Comparison of ENCODE assay signal across 9 cellular contexts in the genomic region with DNA sequence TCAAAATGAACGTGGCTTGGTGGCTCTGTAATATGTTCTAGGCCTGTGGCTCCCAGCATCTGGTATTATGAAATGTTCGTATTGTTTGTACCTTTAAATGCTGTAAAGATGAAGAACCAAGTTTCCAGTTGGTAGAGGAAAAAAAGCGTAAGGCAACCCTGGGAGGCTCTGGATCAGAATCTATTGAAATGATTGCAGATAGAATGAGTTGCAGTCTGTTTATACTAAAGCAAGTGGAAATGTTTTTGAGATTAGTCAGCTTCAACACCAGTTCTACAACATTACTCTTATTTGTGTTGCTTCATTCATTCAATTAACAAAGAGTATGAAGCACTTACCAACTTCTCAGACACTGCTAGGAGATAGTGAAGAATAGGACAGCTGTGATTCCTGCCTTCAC. TPM values are rescaled to one million over a fixed set of nuclear protein-coding genes. Genes with fewer than 3 reads are reported as not detected.
DNase-seq lines count a peak whose midpoint lies in the region; ATAC-seq and TF ChIP-seq lines count a peak whose summit lies in the region.
"Had no signal": no experiment of that assay in that cellular context is flagged by ENCODE, and none has a peak within 500 bp of the region (broad histone marks: within the 10 kb centered on the region; RNA-seq: fewer than 3 reads in every experiment).

No MANE protein-coding gene starts in this region.

- H3K27ac ChIP-seq in CD4-positive, CD25-positive, alpha-beta regulatory T cell (ENCODE audit: insufficient read depth, low read length, poor library complexity, severe bottlenecking) = peak overlapping the region; percentile 92

- no peaks in the 10 kb centered on the region for H3K27me3 Mint-ChIP-seq in CD4-positive, CD25-positive, alpha-beta regulatory T cell
- no peaks in the 10 kb centered on the region for H3K27me3 Mint-ChIP-seq in effector memory CD8-positive, alpha-beta T cell
- H3K27me3 Mint-ChIP-seq in osteocyte (ENCODE audit: unreplicated experiment) = no peaks in the 10 kb centered on the region

- H3K4me3 ChIP-seq in CD4-positive, CD25-positive, alpha-beta regulatory T cell (ENCODE audit: low read depth, low read length) = peak overlapping the region; percentile 91

- H3K4me1 Mint-ChIP-seq in CD4-positive, CD25-positive, alpha-beta regulatory T cell = peaks cover 37 to 81% (median 60%) of the 10 kb centered on the region in 4 donors
- peaks cover 59 to 67% of the 10 kb centered on the region in 2 donors for H3K4me1 Mint-ChIP-seq in effector memory CD8-positive, alpha-beta T cell (ENCODE audit: low read depth in 2 of 2)
- peaks cover 80% of the 10 kb centered on the region for H3K4me1 Mint-ChIP-seq in osteocyte (ENCODE audit: unreplicated experiment)

- peaks cover 9% of the 10 kb centered on the region for H3K36me3 ChIP-seq in CD4-positive, CD25-positive, alpha-beta regulatory T cell (ENCODE audit: control insufficient read depth, insufficient read depth, low read length)

- peak overlapping the region; percentile 92 to 96 (median 94) for H3K27ac Mint-ChIP-seq in CD4-positive, CD25-positive, alpha-beta regulatory T cell
- H3K27ac Mint-ChIP-seq in effector memory CD8-positive, alpha-beta T cell = peak overlapping the region; percentile 96 to 99
- H3K27ac Mint-ChIP-seq in osteocyte (ENCODE audit: unreplicated experiment) = peak overlapping the region; percentile 48

- TF ChIP-seq CTCF in osteocyte (IDR thresholded peaks at IDR 0.05) = no peak

- no peak for ATAC-seq in CD4-positive, CD25-positive, alpha-beta regulatory T cell (ENCODE audit: low read depth in 2 of 2)
- ATAC-seq in effector memory CD8-positive, alpha-beta T cell (replicated peaks) = no peak
- ATAC-seq in HG02981 (IDR thresholded peaks at IDR 0.05; ENCODE audit: unreplicated experiment) = no peak

- H3K9me3 Mint-ChIP-seq in CD4-positive, CD25-positive, alpha-beta regulatory T cell = no peaks in the 10 kb centered on the region
- H3K9me3 Mint-ChIP-seq in effector memory CD8-positive, alpha-beta T cell = no peaks in the 10 kb centered on the region
- H3K9me3 Mint-ChIP-seq in osteocyte (ENCODE audit: unreplicated experiment) = no peaks in the 10 kb centered on the region

- no peak for DNase-seq in CD4-positive, CD25-positive, alpha-beta regulatory T cell
- DNase-seq in RPMI7951 (ENCODE audit: low read depth) (peak; percentile 63), osteocyte (ENCODE audit: extremely low spot score, unreplicated experiment) (no peak), DMS153 (lab: John Stamatoyannopoulos, UW) (no peak), NCI-H2227 (lab: John Stamatoyannopoulos, UW; ENCODE audit: unreplicated experiment) (no peak)
- DNase-seq in effector memory CD8-positive, alpha-beta T cell = no peak
- no peak for DNase-seq in activated CD8-positive, alpha-beta memory T cell treated with anti-CD3 and anti-CD28 coated beads for 24 hours
- DNase-seq: amygdala had no signal

- H3K9me3 ChIP-seq in CD4-positive, CD25-positive, alpha-beta regulatory T cell (ENCODE audit: control insufficient read depth in 2 of 2, low read length in 2 of 2) = no peaks in the 10 kb centered on the region

- H3K4me3 Mint-ChIP-seq in CD4-positive, CD25-positive, alpha-beta regulatory T cell = peak overlapping the region; percentile 91 to 99 (median 96)
- peak overlapping the region; percentile 96 to 97 for H3K4me3 Mint-ChIP-seq in effector memory CD8-positive, alpha-beta T cell
- peak overlapping the region; percentile 2 for H3K4me3 Mint-ChIP-seq in osteocyte (ENCODE audit: unreplicated experiment)

- peaks cover 90% of the 10 kb centered on the region for H3K4me1 ChIP-seq in CD4-positive, CD25-positive, alpha-beta regulatory T cell (ENCODE audit: control insufficient read depth, insufficient read depth, low read length, poor library complexity, severe bottlenecking)

- H3K27me3 ChIP-seq in CD4-positive, CD25-positive, alpha-beta regulatory T cell (ENCODE audit: control insufficient read depth, insufficient read depth, low read length) = no peaks in the 10 kb centered on the region

- peaks cover 33% of the 10 kb centered on the region for H3K36me3 Mint-ChIP-seq in CD4-positive, CD25-positive, alpha-beta regulatory T cell
- peaks cover 25% of the 10 kb centered on the region for H3K36me3 Mint-ChIP-seq in effector memory CD8-positive, alpha-beta T cell (ENCODE audit: insufficient read depth)
- peaks cover 4% of the 10 kb centered on the region for H3K36me3 Mint-ChIP-seq in osteocyte (ENCODE audit: unreplicated experiment)

RNA-seq across cellular contexts. Expression of gene ARL6IP5, which starts 5.3 kb away (rescaled TPM):
- 117 TPM for total RNA-seq in CD4-positive, CD25-positive, alpha-beta regulatory T cell
- 100 to 1,000 TPM; 527 to 578 (median 534) TPM for polyA plus RNA-seq in CD4-positive, CD25-positive, alpha-beta regulatory T cell
- 167 and 175 TPM in 2 replicates for total RNA-seq in RPMI7951 (2014; rRNA removed; shearing (Covaris generic))
- total RNA-seq in osteocyte = 116 and 121 TPM in 2 replicates

RNA-seq across cellular contexts. Expression of gene UBA3, which starts 9.9 kb away (rescaled TPM):
- total RNA-seq in CD4-positive, CD25-positive, alpha-beta regulatory T cell = 62.9 TPM
- 10 to 100 TPM; 51.9 to 75.5 (median 61.6) TPM for polyA plus RNA-seq in CD4-positive, CD25-positive, alpha-beta regulatory T cell
- total RNA-seq in RPMI7951 (2014; rRNA removed; shearing (Covaris generic)) = 104 and 127 TPM in 2 replicates
- total RNA-seq in osteocyte = 75.0 and 78.9 TPM in 2 replicates

RNA-seq across cellular contexts. Expression of gene LMOD3, which starts 32.4 kb away (rescaled TPM):
- not detected for total RNA-seq in CD4-positive, CD25-positive, alpha-beta regulatory T cell
- polyA plus RNA-seq in CD4-positive, CD25-positive, alpha-beta regulatory T cell = under 1 TPM; 0.03 to 0.16 (median 0.06) TPM
- total RNA-seq in RPMI7951 (2014; rRNA removed; shearing (Covaris generic)) = not detected in 2 replicates
- total RNA-seq in osteocyte = not detected in 2 replicates

RNA-seq across cellular contexts. Expression of gene TMF1, which starts 37.9 kb away (rescaled TPM):
- total RNA-seq in CD4-positive, CD25-positive, alpha-beta regulatory T cell = 71.3 TPM
- 10 to 100 TPM; 32.9 to 43.5 (median 35.2) TPM for polyA plus RNA-seq in CD4-positive, CD25-positive, alpha-beta regulatory T cell
- total RNA-seq in RPMI7951 (2014; rRNA removed; shearing (Covaris generic)) = 22.7 and 27.3 TPM in 2 replicates
- 42.0 and 44.4 TPM in 2 replicates for total RNA-seq in osteocyte

Comparison
In these comparisons a context has a peak if more than half of its experiments do, and no peak if none do; other contexts are left out.
1. H3K4me3 Mint-ChIP-seq: peak in every context shown above with its lines; median percentile 96 in effector memory CD8-positive, alpha-beta T cell; 96 in CD4-positive, CD25-positive, alpha-beta regulatory T cell; 2 in osteocyte.